ENCODE assay signal across 8 cellular contexts in genomic region chr1:6348511-6349191, GRCh38. TPM values are rescaled to one million over a fixed set of nuclear protein-coding genes. Genes with fewer than 3 reads are reported as not detected.
A peak's percentile ranks its signal among the peaks of the same experiment; 100 is the strongest.
DNase-seq lines count a peak whose midpoint lies in the region.

No MANE protein-coding gene starts in this region.

- peak overlapping the region; percentile 72 for H3K27ac Mint-ChIP-seq in dendritic cell treated with granulocyte-macrophage colony-stimulating factor and Interleukin-4, amounts not matched to agents 40 ng/mL and 50 ng/mL, for 4 days

- no peaks in the 10 kb centered on the region for H3K27me3 Mint-ChIP-seq in dendritic cell treated with granulocyte-macrophage colony-stimulating factor and Interleukin-4, amounts not matched to agents 40 ng/mL and 50 ng/mL, for 4 days

- H3K4me3 Mint-ChIP-seq in dendritic cell treated with granulocyte-macrophage colony-stimulating factor and Interleukin-4, amounts not matched to agents 40 ng/mL and 50 ng/mL, for 4 days, result peak overlapping the region; percentile 51

- no peaks in the 10 kb centered on the region for H3K9me3 Mint-ChIP-seq in dendritic cell treated with granulocyte-macrophage colony-stimulating factor and Interleukin-4, amounts not matched to agents 40 ng/mL and 50 ng/mL, for 4 days

- intact Hi-C loops in dendritic cell treated with granulocyte-macrophage colony-stimulating factor and Interleukin-4, amounts not matched to agents 40 ng/mL and 50 ng/mL, for 4 days (cut with micrococcal nuclease), result loop anchor here (1.0 kb wide), 1 partner anchor 44 kb away; no protein-coding TSS in a partner anchor

- DNase-seq in ELR (ENCODE audit: low read depth), result peak; percentile 46
- DNase-seq in activated CD4-positive, CD25-positive, alpha-beta regulatory T cell treated with anti-CD3 and anti-CD28 coated beads, Interleukin-2, amount 50 U/mL, for 72 hours, result peak; percentile 60
- DNase-seq in pulmonary artery endothelial cell (ENCODE audit: low read depth, low spot score), result peak; percentile 80
- no peak for DNase-seq in EL
- DNase-seq in mesenteric fat pad (ENCODE audit: low spot score), result no peak
- DNase-seq in SIG-M5 treated with dmso at 0.1 percent for 504 hours (lab: John Stamatoyannopoulos, UW; ENCODE audit: unreplicated experiment), result no peak
- DNase-seq in DMS79 (lab: John Stamatoyannopoulos, UW), result no peak

- H3K36me3 Mint-ChIP-seq in dendritic cell treated with granulocyte-macrophage colony-stimulating factor and Interleukin-4, amounts not matched to agents 40 ng/mL and 50 ng/mL, for 4 days (ENCODE audit: low read depth), result peaks cover 47% of the 10 kb centered on the region

- H3K4me1 Mint-ChIP-seq in dendritic cell treated with granulocyte-macrophage colony-stimulating factor and Interleukin-4, amounts not matched to agents 40 ng/mL and 50 ng/mL, for 4 days (ENCODE audit: low read depth), result peaks cover 16% of the 10 kb centered on the region

RNA-seq across cellular contexts. Expression of gene ACOT7, which starts 44.9 kb away (rescaled TPM):
- total RNA-seq in pulmonary artery endothelial cell (57.1 and 69.0 TPM in 2 replicates), mesenteric fat pad (9.6 TPM)

Comparison
In these comparisons a context has a peak if more than half of its experiments do, and no peak if none do; other contexts are left out.
1. DNase-seq: peak in ELR (single experiment), activated CD4-positive, CD25-positive, alpha-beta regulatory T cell treated with anti-CD3 and anti-CD28 coated beads, Interleukin-2, amount 50 U/mL, for 72 hours (single experiment) and pulmonary artery endothelial cell (single experiment); none in EL (single experiment), mesenteric fat pad (single experiment), SIG-M5 treated with dmso at 0.1 percent for 504 hours (single experiment) and DMS79 (single experiment).